ENCODE assay signal across 15 cellular contexts in the genomic region with DNA sequence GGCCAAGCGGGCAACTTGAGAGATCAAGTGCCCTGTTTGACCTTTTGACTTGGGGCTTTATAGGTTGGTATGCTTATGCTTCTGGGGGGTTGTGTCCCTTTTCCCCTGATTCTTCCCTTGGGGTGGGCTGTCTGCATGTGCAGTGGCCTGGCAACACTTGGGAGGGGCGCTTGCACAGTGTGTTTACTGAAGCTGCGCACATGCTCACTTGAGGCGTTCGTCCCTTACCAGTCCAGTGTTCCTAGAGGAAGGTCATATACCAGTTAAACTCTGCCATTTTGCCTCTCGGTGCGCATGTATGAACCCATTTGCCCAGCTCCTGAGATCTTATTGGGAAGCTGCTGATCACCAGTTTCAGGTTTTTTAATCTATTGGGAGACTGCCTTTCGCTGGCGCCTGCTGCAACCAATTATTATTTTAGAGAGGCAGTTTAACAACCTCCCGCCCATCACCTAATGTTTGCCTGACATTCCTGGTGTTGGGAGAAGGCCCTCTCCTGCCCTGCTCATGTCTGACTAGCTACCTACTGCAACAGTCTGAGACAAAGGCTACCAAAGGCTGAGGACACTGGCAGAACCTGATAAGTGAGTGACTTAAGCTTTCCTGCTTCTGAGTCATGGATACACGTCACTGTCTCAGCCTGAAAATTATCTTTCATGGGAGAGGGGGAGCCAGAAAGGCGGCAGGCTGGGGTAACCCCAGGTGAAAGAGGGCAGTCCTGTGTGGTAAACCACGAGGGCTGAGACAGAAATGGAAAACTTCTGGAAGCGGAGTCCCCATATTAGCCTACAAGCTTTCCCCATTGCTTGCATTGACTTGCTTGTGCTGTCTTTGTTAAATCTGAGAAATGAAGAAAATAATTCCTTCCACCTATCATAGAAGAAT.
A peak's percentile ranks its signal among the peaks of the same experiment; 100 is the strongest.
DNase-seq lines count a peak whose midpoint lies in the region; FAIRE-seq and TF ChIP-seq lines count a peak whose summit lies in the region.
"Had no signal": no experiment of that assay in that cellular context is flagged by ENCODE, and none has a peak within 500 bp of the region (broad histone marks: within the 10 kb centered on the region; RNA-seq: fewer than 3 reads in every experiment).

No MANE protein-coding gene starts in this region.

- H3K4me1 ChIP-seq in astrocyte (ENCODE audit: insufficient read depth, low read length) (peaks cover 10% of the 10 kb centered on the region), right atrium auricular region (no peaks in the 10 kb centered on the region)
- H3K4me1 ChIP-seq: adrenal gland had no signal

- H3K9me3 ChIP-seq in astrocyte (ENCODE audit: insufficient read depth, low read depth, low read length), result peaks cover 3% of the 10 kb centered on the region
- H3K9me3 ChIP-seq in right atrium auricular region, result no peaks in the 10 kb centered on the region
- H3K9me3 ChIP-seq: gastroesophageal sphincter had no signal

- H3K27me3 ChIP-seq in astrocyte (ENCODE audit: insufficient read depth, low read length), result no peaks in the 10 kb centered on the region
- H3K27me3 ChIP-seq in right atrium auricular region, result no peaks in the 10 kb centered on the region
- H3K27me3 ChIP-seq: adrenal gland, dorsolateral prefrontal cortex, gastroesophageal sphincter had no signal

- H3K79me2 ChIP-seq in astrocyte (ENCODE audit: insufficient read depth, low read length), result no peaks in the 10 kb centered on the region

- TF ChIP-seq CTCF in astrocyte (IDR thresholded peaks at IDR 0.05; ENCODE audit: insufficient read depth, low read depth, low read length), result no peak
- no peak for TF ChIP-seq CTCF in right atrium auricular region (IDR thresholded peaks at IDR 0.05)

- H3K27me3 Mint-ChIP-seq in astrocyte (ENCODE audit: low read depth, unreplicated experiment), result no peaks in the 10 kb centered on the region

- H3K27ac ChIP-seq in astrocyte (ENCODE audit: low read depth, low read length) (peak overlapping the region; percentile 11), right atrium auricular region (no peak overlapping the region)
- H3K27ac ChIP-seq: 22Rv1, adrenal gland, dorsolateral prefrontal cortex, gastroesophageal sphincter had no signal

- no peaks in the 10 kb centered on the region for H4K20me1 ChIP-seq in astrocyte (ENCODE audit: insufficient read depth, low read length)

- no peak overlapping the region for H3K4me3 Mint-ChIP-seq in astrocyte (ENCODE audit: unreplicated experiment)
- H3K4me3 Mint-ChIP-seq: natural killer cell had no signal

- H3K4me2 ChIP-seq in astrocyte (ENCODE audit: low read length), result peak overlapping the region; percentile 35

- H3K27ac Mint-ChIP-seq in astrocyte (ENCODE audit: unreplicated experiment), result peak overlapping the region; percentile 75
- H3K27ac Mint-ChIP-seq: natural killer cell had no signal

- peaks cover 31% of the 10 kb centered on the region for H3K36me3 Mint-ChIP-seq in astrocyte (ENCODE audit: low read depth, unreplicated experiment)
- H3K36me3 Mint-ChIP-seq: natural killer cell had no signal

- H3K4me3 ChIP-seq in astrocyte (ENCODE audit: insufficient read depth, low read depth, low read length) (no peak overlapping the region), right atrium auricular region (no peak overlapping the region)
- H3K4me3 ChIP-seq: adrenal gland, dorsolateral prefrontal cortex, gastroesophageal sphincter had no signal

- H3K4me1 Mint-ChIP-seq in astrocyte (ENCODE audit: low read depth, unreplicated experiment), result peaks cover 29% of the 10 kb centered on the region
- H3K4me1 Mint-ChIP-seq: natural killer cell had no signal

- DNase-seq in DMS53 (lab: John Stamatoyannopoulos, UW), result peak; percentile 51
- no peak for DNase-seq in DMS53 treated with DMSO at 0.1 percent for 48 hours (lab: John Stamatoyannopoulos, UW; ENCODE audit: unreplicated experiment)
- DNase-seq in astrocyte (ENCODE audit: low read depth), result peak; percentile 79
- peak; percentile 40 for DNase-seq in iris pigment epithelial cell (ENCODE audit: low read depth)
- peak; percentile 60 for DNase-seq in ureter (ENCODE audit: low spot score)
- no peak for DNase-seq in NCI-H1105 treated with DMSO at 0.1 percent for 48 hours (lab: John Stamatoyannopoulos, UW)
- no peak for DNase-seq in NCI-H526 treated with DMSO at 0.1 percent for 48 hours (lab: John Stamatoyannopoulos, UW)
- DNase-seq in right atrium auricular region (ENCODE audit: low spot score), result no peak
- DNase-seq: dorsolateral prefrontal cortex, natural killer cell, NCI-H1694, NCI-H774 had no signal

- no peak for FAIRE-seq in astrocyte (lab: Jason Lieb, UNC)

- no peak overlapping the region for H2AFZ ChIP-seq in astrocyte (ENCODE audit: low read depth, low read length)

- H3K36me3 ChIP-seq in astrocyte (ENCODE audit: insufficient read depth, low read length), result no peaks in the 10 kb centered on the region
- no peaks in the 10 kb centered on the region for H3K36me3 ChIP-seq in right atrium auricular region
- H3K36me3 ChIP-seq: adrenal gland, gastroesophageal sphincter had no signal

- H3K9ac ChIP-seq in astrocyte (ENCODE audit: low read length), result no peak overlapping the region

- peaks cover 24% of the 10 kb centered on the region for H3K9me3 Mint-ChIP-seq in astrocyte (ENCODE audit: unreplicated experiment)

Comparison
In these comparisons a context has a peak if more than half of its experiments do, and no peak if none do; other contexts are left out.
1. DNase-seq: peak in DMS53 (single experiment), astrocyte (single experiment), iris pigment epithelial cell (single experiment) and ureter (single experiment); none in DMS53 treated with DMSO at 0.1 percent for 48 hours (single experiment), NCI-H1105 treated with DMSO at 0.1 percent for 48 hours (single experiment), NCI-H526 treated with DMSO at 0.1 percent for 48 hours (single experiment) and right atrium auricular region (single experiment).